In genomic region chr3:30162579-30162978, GRCh38 we compare ENCODE assay signal across 18 cellular contexts.
A peak's percentile ranks its signal among the peaks of the same experiment; 100 is the strongest.
DNase-seq lines count a peak whose midpoint lies in the region; FAIRE-seq and TF ChIP-seq lines count a peak whose summit lies in the region.
"Had no signal": no experiment of that assay in that cellular context is flagged by ENCODE, and none has a peak within 500 bp of the region (broad histone marks: within the 10 kb centered on the region; RNA-seq: fewer than 3 reads in every experiment).

No MANE protein-coding gene starts in this region.

- intact Hi-C loops in endothelial cell of umbilical vein (cut with micrococcal nuclease), result loop anchor here (1.0 kb wide), 1 partner anchor 497 kb away; no protein-coding TSS in a partner anchor

- DNase-seq in Caki2 (ENCODE audit: low read depth) (peak; percentile 6), M059J (ENCODE audit: low read depth) (peak; percentile 62), endothelial cell of umbilical vein (ENCODE audit: low read depth, low spot score) (peak; percentile 90), non-pigmented ciliary epithelial cell (ENCODE audit: low read depth) (peak; percentile 32), NCI-H2227 (lab: John Stamatoyannopoulos, UW; ENCODE audit: unreplicated experiment) (no peak), GM10266 (ENCODE audit: extremely low spot score) (no peak), SW480 (ENCODE audit: low spot score) (no peak)
- DNase-seq in stimulated activated CD8-positive, alpha-beta memory T cell treated with anti-CD3 and anti-CD28 coated beads, Interleukin-4, amount 100 ng/mL, for 48 hours, result no peak
- DNase-seq: activated CD4-positive, alpha-beta T cell treated with anti-CD3 and anti-CD28 coated beads for 1 hour; CD8-positive, alpha-beta T cell; dorsolateral prefrontal cortex; naive thymus-derived CD4-positive, alpha-beta T cell; NCI-H1417; NCI-H774; retina; stimulated activated CD4-positive, alpha-beta T cell treated with anti-CD3 and anti-CD28 coated beads, Interleukin-2, amount 100 ng/mL, for 48 hours had no signal

- H4K20me1 ChIP-seq in endothelial cell of umbilical vein (replicated peaks; ENCODE audit: control insufficient read depth, extremely low read depth, insufficient read depth, low read length), result no peaks in the 10 kb centered on the region

- peaks cover 19% of the 10 kb centered on the region for H3K4me1 ChIP-seq in endothelial cell of umbilical vein (ENCODE audit: control insufficient read depth, extremely low read depth, insufficient read depth, low read length)

- H3K4me2 ChIP-seq in endothelial cell of umbilical vein (ENCODE audit: insufficient read depth, low read length), result no peak overlapping the region

- CTCF ChIA-PET in endothelial cell of umbilical vein (lab: Charles Lee), result interaction anchor here (1.9 kb wide), 1 partner anchor 37 kb away, joined by 7 read pairs; no protein-coding TSS in a partner anchor

- no peak overlapping the region for H3K27ac ChIP-seq in endothelial cell of umbilical vein (ENCODE audit: insufficient read depth, low read depth, low read length)
- H3K27ac ChIP-seq: dorsolateral prefrontal cortex had no signal

- H3K27me3 ChIP-seq in endothelial cell of umbilical vein (ENCODE audit: control insufficient read depth in 2 of 2, insufficient read depth in 2 of 2, low read length in 2 of 2), result peaks cover 0 to 7% of the 10 kb centered on the region in 2 experiments
- H3K27me3 ChIP-seq: dorsolateral prefrontal cortex had no signal

- H3K4me3 ChIP-seq in endothelial cell of umbilical vein (replicated peaks in 1 of 3; ENCODE audit: insufficient read depth in 1 of 3, low read depth in 1 of 3, low read length in 3 of 3), result no peak overlapping the region
- H3K4me3 ChIP-seq: dorsolateral prefrontal cortex had no signal

- H3K9me1 ChIP-seq in endothelial cell of umbilical vein (replicated peaks; ENCODE audit: control insufficient read depth, extremely low read depth, insufficient read depth, low read length), result no peaks in the 10 kb centered on the region

- H3K9me3 ChIP-seq in endothelial cell of umbilical vein (replicated peaks; ENCODE audit: control insufficient read depth, insufficient read depth, low read length), result no peaks in the 10 kb centered on the region

- dilution Hi-C loops in endothelial cell of umbilical vein (cut with MboI; ENCODE audit: extremely low pct_ligation_motif_present, low sequenced_read_pairs), result no loop called here

- POLR2A ChIA-PET in endothelial cell of umbilical vein (lab: Charles Lee), result no interaction called here

- no peak for TF ChIP-seq CTCF in endothelial cell of umbilical vein (IDR thresholded peaks at IDR 0.05; ENCODE audit: extremely low read depth in 1 of 2, insufficient read depth in 1 of 2, low read depth in 1 of 2, low read length in 2 of 2)
- TF ChIP-seq CTCF in GM10266 (IDR thresholded peaks at IDR 0.05; ENCODE audit: control insufficient read depth, insufficient read depth, low read depth, missing control alignments), result no peak

- no peaks in the 10 kb centered on the region for H3K79me2 ChIP-seq in endothelial cell of umbilical vein (ENCODE audit: control insufficient read depth, insufficient read depth, low read length)

- no peak overlapping the region for H3K9ac ChIP-seq in endothelial cell of umbilical vein (replicated peaks; ENCODE audit: extremely low read depth, insufficient read depth, low read length)

- no TSS peak for BruUV-seq in endothelial cell of umbilical vein (replicated peaks; lab: Mats Ljungman, UMichigan)

- in situ Hi-C loops in Caki2 (cut with HindIII; ENCODE audit: low pct_unique_long_range_greater_than_20kb, low sequenced_read_pairs), result no loop called here

- no peaks in the 10 kb centered on the region for H3K36me3 ChIP-seq in endothelial cell of umbilical vein (ENCODE audit: control insufficient read depth in 2 of 2, extremely low read depth in 1 of 2, insufficient read depth in 2 of 2, low read length in 2 of 2)

- TF ChIP-seq POLR2A in endothelial cell of umbilical vein (IDR thresholded peaks at IDR 0.05; ENCODE audit: low read depth, low read length), result no peak

- H2AFZ ChIP-seq in endothelial cell of umbilical vein (ENCODE audit: low read depth, low read length), result peak overlapping the region; percentile 4

- FAIRE-seq in endothelial cell of umbilical vein (lab: Jason Lieb, UNC), result peak; percentile 85
- FAIRE-seq: RCC 7860, urothelium cell line had no signal

TF ChIP-seq in endothelial cell of umbilical vein, 7 proteins besides CTCF, POLR2A, EP300 and RAD21:
- TF ChIP-seq MYC (IDR thresholded peaks at IDR 0.05; ENCODE audit: low read depth, low read length) (no peak), EZH2 (IDR thresholded peaks at IDR 0.05; ENCODE audit: borderline replicate concordance, low read depth, low read length, severe bottlenecking) (no peak), GATA2 (IDR thresholded peaks at IDR 0.05; ENCODE audit: insufficient read depth, insufficient read length, low read depth, low read length) (no peak), POLR2AphosphoS5 (IDR thresholded peaks at IDR 0.05; ENCODE audit: insufficient read depth, low read depth, low read length) (peak; percentile 45), JUN (IDR thresholded peaks at IDR 0.05; ENCODE audit: borderline replicate concordance, insufficient read depth, insufficient read length, low read depth) (peak; percentile 73), FOS (IDR thresholded peaks at IDR 0.05; ENCODE audit: borderline replicate concordance, insufficient read depth, low read length) (peak; percentile 43), MAX (IDR thresholded peaks at IDR 0.05; ENCODE audit: insufficient read depth, insufficient read length) (no peak)

Comparison
In these comparisons a context has a peak if more than half of its experiments do, and no peak if none do; other contexts are left out.
1. DNase-seq: peak in Caki2 (single experiment), M059J (single experiment), endothelial cell of umbilical vein (single experiment) and non-pigmented ciliary epithelial cell (single experiment); none in NCI-H2227 (single experiment), GM10266 (single experiment), stimulated activated CD8-positive, alpha-beta memory T cell treated with anti-CD3 and anti-CD28 coated beads, Interleukin-4, amount 100 ng/mL, for 48 hours (single experiment) and SW480 (single experiment).